15 cellular contexts compared by ENCODE assay signal in genomic region chr3:45012577-45012976, GRCh38. TPM values are rescaled to one million over a fixed set of nuclear protein-coding genes. Genes with fewer than 3 reads are reported as not detected.
A peak's percentile ranks its signal among the peaks of the same experiment; 100 is the strongest.
DNase-seq lines count a peak whose midpoint lies in the region; ATAC-seq, FAIRE-seq and TF ChIP-seq lines count a peak whose summit lies in the region.
"Had no signal": no experiment of that assay in that cellular context is flagged by ENCODE, and none has a peak within 500 bp of the region (broad histone marks: within the 10 kb centered on the region; RNA-seq: fewer than 3 reads in every experiment).

No MANE protein-coding gene starts in this region.

- ATAC-seq in lower lobe of right lung (no peak), GM18861 (IDR thresholded peaks at IDR 0.05; ENCODE audit: unreplicated experiment) (no peak)
- ATAC-seq: natural killer cell had no signal

- H3K36me3 ChIP-seq in GM23248 (ENCODE audit: low read depth) = no peaks in the 10 kb centered on the region
- H3K36me3 ChIP-seq in astrocyte (ENCODE audit: insufficient read depth, low read length) = peaks cover 5% of the 10 kb centered on the region
- H3K36me3 ChIP-seq in lower lobe of right lung = peaks cover 24% of the 10 kb centered on the region
- peaks cover 0 to 90% (median 24%) of the 10 kb centered on the region in 6 donors for H3K36me3 ChIP-seq in spleen

- no peaks in the 10 kb centered on the region for H3K9me2 ChIP-seq in GM23248 (ENCODE audit: insufficient read depth)

- no peaks in the 10 kb centered on the region for H3K9me3 Mint-ChIP-seq in astrocyte (ENCODE audit: unreplicated experiment)
- H3K9me3 Mint-ChIP-seq: natural killer cell, T-cell had no signal

- H3K4me3 Mint-ChIP-seq in astrocyte (ENCODE audit: unreplicated experiment) = peak overlapping the region; percentile 9
- H3K4me3 Mint-ChIP-seq: natural killer cell, T-cell had no signal

- H3K79me2 ChIP-seq in GM23248 (ENCODE audit: insufficient read depth) (no peaks in the 10 kb centered on the region), astrocyte (ENCODE audit: insufficient read depth, low read length) (no peaks in the 10 kb centered on the region)

- WGBS in GM23248 (ENCODE audit: low coverage in 1 of 2, low lambda C conversion rate in 2 of 2, missing lambda C conversion rate in 2 of 2), 2 experiments = 37 to 41% methylated on average over 4 of the region's 4 CpGs
- 88 to 92% (median 89%) methylated on average over 4 of the region's 4 CpGs for WGBS in spleen, 5 donors

- H3K27me3 ChIP-seq in GM23248 (replicated peaks; ENCODE audit: insufficient read depth) (no peaks in the 10 kb centered on the region), astrocyte (ENCODE audit: insufficient read depth, low read length) (no peaks in the 10 kb centered on the region), lower lobe of right lung (ENCODE audit: low read depth) (no peaks in the 10 kb centered on the region), spleen (replicated peaks in 1 of 7) (no peaks in the 10 kb centered on the region)
- H3K27me3 ChIP-seq: BE2C had no signal

- peaks cover 18% of the 10 kb centered on the region for H3K36me3 Mint-ChIP-seq in astrocyte (ENCODE audit: low read depth, unreplicated experiment)

- H3K4me2 ChIP-seq in GM23248 (ENCODE audit: unreplicated experiment) (peak overlapping the region; percentile 79), astrocyte (ENCODE audit: low read length) (peak overlapping the region; percentile 72)

- peak overlapping the region; percentile 93 for H3K27ac ChIP-seq in GM23248
- H3K27ac ChIP-seq in astrocyte (ENCODE audit: low read depth, low read length) = peak overlapping the region; percentile 81
- H3K27ac ChIP-seq in lower lobe of right lung = peak overlapping the region; percentile 78
- peak overlapping the region; percentile 57 to 86 (median 76) for H3K27ac ChIP-seq in spleen

- FAIRE-seq in astrocyte (lab: Jason Lieb, UNC) = no peak
- FAIRE-seq: GM12878 had no signal

- H2AFZ ChIP-seq in GM23248 (no peak overlapping the region), astrocyte (ENCODE audit: low read depth, low read length) (no peak overlapping the region)

- intact Hi-C loops in lower lobe of right lung (cut with DNase I) = no loop called here
- intact Hi-C loops in spleen (cut with DNase I; ENCODE audit: low total_unique reads) = no loop called here

- H4K20me1 ChIP-seq in GM23248 (ENCODE audit: insufficient read depth) (no peaks in the 10 kb centered on the region), astrocyte (ENCODE audit: insufficient read depth, low read length) (peaks cover 3% of the 10 kb centered on the region)

- in situ Hi-C loops in GM23248 (cut with MboI) = no loop called here

- no peak for TF ChIP-seq POLR2A in spleen (IDR thresholded peaks at IDR 0.05)

- H3K9me3 ChIP-seq in GM23248 (ENCODE audit: low read depth) (no peaks in the 10 kb centered on the region), astrocyte (ENCODE audit: insufficient read depth, low read depth, low read length) (no peaks in the 10 kb centered on the region), lower lobe of right lung (no peaks in the 10 kb centered on the region), spleen (no peaks in the 10 kb centered on the region)
- H3K9me3 ChIP-seq: BE2C had no signal

- DNase-seq in GM23248 (no peak), astrocyte (ENCODE audit: low read depth) (no peak), lower lobe of right lung (no peak), spleen (no peak), NCI-H2029 treated with DMSO at 0.1 percent for 48 hours (lab: John Stamatoyannopoulos, UW) (no peak), mesenteric fat pad (ENCODE audit: low spot score) (no peak), ecto neural progenitor cell (ENCODE audit: low spot score) (no peak)
- DNase-seq: activated CD4-positive, alpha-beta T cell treated with anti-CD3 and anti-CD28 coated beads, Interleukin-2, amount 50 U/mL, for 4 hours; DMS79 treated with DMSO at 0.1 percent for 48 hours; natural killer cell; stimulated activated CD8-positive, alpha-beta memory T cell treated with anti-CD3 and anti-CD28 coated beads, Interleukin-4, amount 100 ng/mL, for 48 hours; T-cell had no signal

- peak overlapping the region; percentile 87 for H3K27ac Mint-ChIP-seq in astrocyte (ENCODE audit: unreplicated experiment)

- peak overlapping the region; percentile 39 for H3K9ac ChIP-seq in GM23248
- peak overlapping the region; percentile 58 for H3K9ac ChIP-seq in astrocyte (ENCODE audit: low read length)

- no peaks in the 10 kb centered on the region for H3K27me3 Mint-ChIP-seq in astrocyte (ENCODE audit: low read depth, unreplicated experiment)
- H3K27me3 Mint-ChIP-seq: T-cell had no signal

- 0 out of 2 replicates have a peak overlapping the region, but pooled peaks have one; percentile 56 for H3K4me3 ChIP-seq in GM23248
- no peak overlapping the region for H3K4me3 ChIP-seq in astrocyte (ENCODE audit: insufficient read depth, low read depth, low read length)
- H3K4me3 ChIP-seq in lower lobe of right lung = no peak overlapping the region
- no peak overlapping the region for H3K4me3 ChIP-seq in spleen
- H3K4me3 ChIP-seq: GM12878 had no signal

- H3F3A ChIP-seq in GM23248 (ENCODE audit: insufficient read depth) = peaks cover 44% of the 10 kb centered on the region

- TF ChIP-seq CTCF in astrocyte (IDR thresholded peaks at IDR 0.05; ENCODE audit: insufficient read depth, low read depth, low read length) (no peak), lower lobe of right lung (IDR thresholded peaks at IDR 0.05) (no peak), spleen (IDR thresholded peaks at IDR 0.05 in 8 of 11, conservative IDR thresholded peaks at IDR 0.05 in 3 of 11) (no peak)

- H3K4me1 ChIP-seq in GM23248 (ENCODE audit: insufficient read depth) (peaks cover 62% of the 10 kb centered on the region), astrocyte (ENCODE audit: insufficient read depth, low read length) (peaks cover 26% of the 10 kb centered on the region), lower lobe of right lung (peaks cover 38% of the 10 kb centered on the region), spleen (peaks cover 12 to 36% (median 25%) of the 10 kb centered on the region in 6 donors)
- H3K4me1 ChIP-seq: BE2C had no signal

- peaks cover 33% of the 10 kb centered on the region for H3K4me1 Mint-ChIP-seq in astrocyte (ENCODE audit: low read depth, unreplicated experiment)

RNA-seq across cellular contexts. Expression of gene CLEC3B, which starts 13.5 kb away (rescaled TPM):
- total RNA-seq in GM23248 (2014; rRNA removed; shearing (Covaris generic)) = 42.1 and 45.4 TPM in 2 replicates
- polyA plus RNA-seq in GM23248 (2016; fragmentation: Nextera tagmentation; extraction: Ambion mirVana) = 48.8 and 49.5 TPM in 2 replicates
- 0.32 TPM in 1 of 2 replicates, not detected in the other for total RNA-seq in astrocyte
- total RNA-seq in lower lobe of right lung = 217 TPM
- 100 to 1,000 TPM; 156 to 409 (median 295) TPM for total RNA-seq in spleen
- 100 to 1,000 TPM in 1 of 3 donors, 10 to 100 TPM in 2; 68.6 to 225 (median 91.3) TPM for polyA plus RNA-seq in spleen
- total RNA-seq in mesenteric fat pad = 217 TPM
- polyA plus RNA-seq: GM12878 had no signal

RNA-seq across cellular contexts. Expression of gene EXOSC7, which starts 36.5 kb away (rescaled TPM):
- total RNA-seq in GM23248 (2014; rRNA removed; shearing (Covaris generic)) = 31.1 and 60.7 TPM in 2 replicates
- polyA plus RNA-seq in GM23248 (2016; fragmentation: Nextera tagmentation; extraction: Ambion mirVana) (49.1 and 53.5 TPM in 2 replicates), spleen (10 to 100 TPM; 32.1 to 43.7 (median 43.1) TPM)
- total RNA-seq in astrocyte (34.7 and 38.6 TPM in 2 replicates), lower lobe of right lung (32.9 TPM), spleen (10 to 100 TPM; 28.4 to 42.8 (median 33.6) TPM), mesenteric fat pad (35.4 TPM)

RNA-seq across cellular contexts. Expression of gene ZDHHC3, which starts 36.6 kb away (rescaled TPM):
- total RNA-seq in GM23248 (2014; rRNA removed; shearing (Covaris generic)) = 76.2 and 89.5 TPM in 2 replicates
- polyA plus RNA-seq in GM23248 (2016; fragmentation: Nextera tagmentation; extraction: Ambion mirVana) = 48.7 and 48.9 TPM in 2 replicates
- total RNA-seq in astrocyte = 64.5 and 66.6 TPM in 2 replicates
- total RNA-seq in lower lobe of right lung = 110 TPM
- total RNA-seq in spleen = 10 to 100 TPM; 57.3 to 79.2 (median 70.1) TPM
- polyA plus RNA-seq in spleen = 10 to 100 TPM; 15.2 to 25.3 (median 17.4) TPM
- 108 TPM for total RNA-seq in mesenteric fat pad

Comparison
In these comparisons a context has a peak if more than half of its experiments do, and no peak if none do; other contexts are left out.
1. RNA of gene CLEC3B, which starts 13.5 kb away (total RNA-seq): 156 to 409 TPM in spleen, 217 TPM in mesenteric fat pad (single experiment), 217 TPM in lower lobe of right lung (single experiment) and 42.1 to 45.4 TPM in GM23248; 0.32 TPM in astrocyte; every median in the first group is over 10 times any median in the second.
2. Peak in every context shown above with its lines, with median percentiles within 50 percentile points of each other: H3K27ac ChIP-seq.